In the genomic region with DNA sequence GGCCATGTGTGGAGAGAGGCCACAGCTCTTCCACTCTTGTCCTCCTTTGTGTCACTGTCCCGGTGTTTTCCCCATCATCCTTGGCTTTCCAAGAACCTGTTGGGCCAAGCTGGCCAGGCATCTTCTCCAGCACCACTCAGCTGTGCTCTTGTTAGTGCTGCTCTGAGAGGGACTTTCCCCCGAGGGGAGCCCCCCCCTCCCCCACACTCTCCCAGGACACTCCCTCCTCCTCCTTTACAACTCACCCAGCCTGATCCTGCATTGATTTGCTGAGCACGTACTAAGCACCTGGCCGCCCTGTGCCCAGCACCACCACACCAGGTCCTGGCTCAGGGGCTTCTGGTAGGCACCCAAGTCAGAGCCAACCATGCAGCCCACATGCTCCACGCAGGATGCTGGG, we compare ENCODE assay signal across 21 cellular contexts. TPM values are rescaled to one million over a fixed set of nuclear protein-coding genes. Genes with fewer than 3 reads are reported as not detected.
DNase-seq lines count a peak whose midpoint lies in the region; ATAC-seq, FAIRE-seq and TF ChIP-seq lines count a peak whose summit lies in the region.
"Had no signal": no experiment of that assay in that cellular context is flagged by ENCODE, and none has a peak within 500 bp of the region (broad histone marks: within the 10 kb centered on the region; RNA-seq: fewer than 3 reads in every experiment).

No MANE protein-coding gene starts in this region.

- CTCF ChIA-PET in RWPE1 (lab: Yijun Ruan, JAX): interaction anchor here (0.9 kb wide), 1 partner anchor 45 kb away, joined by 5 read pairs; no protein-coding TSS in a partner anchor

- peak; percentile 11 to 33 for ATAC-seq in activated T-cell treated with anti-CD3 and anti-CD28 coated beads, Interleukin-2, amount 50 U/mL, for 72 hours (replicated peaks in 1 of 2)
- peak; percentile 58 for ATAC-seq in stimulated activated naive CD8-positive, alpha-beta T cell treated with anti-CD3 and anti-CD28 coated beads, Interleukin-15, Interleukin-2, amounts not matched to agents 100 U/mL and 50 U/mL, for 24 hours
- no peak for ATAC-seq in HG02973 (IDR thresholded peaks at IDR 0.05; ENCODE audit: unreplicated experiment)
- ATAC-seq: gastrocnemius medialis had no signal

- H3K27ac ChIP-seq in kidney (ENCODE audit: low read depth in 2 of 2, low read length in 2 of 2) (no peak overlapping the region), RWPE1 (no peak overlapping the region)
- H3K27ac ChIP-seq: coronary artery, epithelial cell of prostate, gastrocnemius medialis, stomach had no signal

- peaks cover 0 to 4% of the 10 kb centered on the region in 2 donors for H3K4me1 ChIP-seq in kidney (ENCODE audit: control insufficient read depth in 1 of 2, insufficient read depth in 1 of 2, low read depth in 1 of 2, low read length in 2 of 2)
- H3K4me1 ChIP-seq: gastrocnemius medialis, stomach had no signal

- no peak for DNase-seq in activated T-cell treated with anti-CD3 and anti-CD28 coated beads, Interleukin-2, amount 50 U/mL, for 72 hours
- DNase-seq in activated T-cell treated with anti-CD3 and anti-CD28 coated beads for 4 hours: no peak
- peak; percentile 20 for DNase-seq in RPMI7951 (ENCODE audit: low read depth)
- peak; percentile 32 for DNase-seq in kidney
- DNase-seq in stimulated activated naive CD8-positive, alpha-beta T cell treated with anti-CD3 and anti-CD28 coated beads, Interleukin-15, Interleukin-2, amounts not matched to agents 100 U/mL and 50 U/mL, for 24 hours: peak; percentile 22
- DNase-seq in RWPE1 (ENCODE audit: low spot score): no peak
- no peak for DNase-seq in NCI-H2107 treated with DMSO at 0.1 percent for 48 hours (lab: John Stamatoyannopoulos, UW; ENCODE audit: unreplicated experiment)
- DNase-seq: CD4-positive, CD25-positive, alpha-beta regulatory T cell; gastrocnemius medialis; MG63; NCI-H1694 treated with DMSO at 0.1 percent for 48 hours; NCI-H446; Right ventricle myocardium superior; stomach had no signal

- H3K9me3 ChIP-seq in kidney (ENCODE audit: control insufficient read depth in 1 of 2, low read length in 2 of 2): no peaks in the 10 kb centered on the region
- H3K9me3 ChIP-seq: gastrocnemius medialis, MG63, stomach had no signal

- intact Hi-C loops in kidney (cut with DNase I): no loop called here

- no peak overlapping the region for H3K9ac ChIP-seq in kidney (ENCODE audit: low read length in 2 of 2)

- no peak for TF ChIP-seq CTCF in kidney (IDR thresholded peaks at IDR 0.05; ENCODE audit: borderline replicate concordance, extremely low read depth, insufficient read depth)
- TF ChIP-seq CTCF in RWPE1 (conservative IDR thresholded peaks at IDR 0.05; ENCODE audit: low read depth): no peak

- POLR2A ChIA-PET in RWPE1 (lab: Yijun Ruan, JAX; ENCODE audit: low non-redundant PET): no interaction called here

- H3K36me3 ChIP-seq in kidney (ENCODE audit: control insufficient read depth in 1 of 2, insufficient read depth in 2 of 2, low read length in 2 of 2): no peaks in the 10 kb centered on the region
- H3K36me3 ChIP-seq: gastrocnemius medialis, MG63, stomach had no signal

- no peak overlapping the region for H3K4me3 Mint-ChIP-seq in activated T-cell treated with anti-CD3 and anti-CD28 coated beads, Interleukin-2, amount 50 U/mL, for 72 hours

- no peak overlapping the region for H3K4me3 ChIP-seq in kidney (ENCODE audit: low read length in 2 of 2)
- H3K4me3 ChIP-seq: coronary artery, gastrocnemius medialis, MG63, stomach had no signal

- H3K27ac Mint-ChIP-seq in activated T-cell treated with anti-CD3 and anti-CD28 coated beads, Interleukin-2, amount 50 U/mL, for 72 hours: no peak overlapping the region

- no peak for FAIRE-seq in kidney (lab: Jason Lieb, UNC)

- peaks cover 18% of the 10 kb centered on the region for H3K4me1 Mint-ChIP-seq in activated T-cell treated with anti-CD3 and anti-CD28 coated beads, Interleukin-2, amount 50 U/mL, for 72 hours (ENCODE audit: low read depth)

- no peaks in the 10 kb centered on the region for H3K36me3 Mint-ChIP-seq in activated T-cell treated with anti-CD3 and anti-CD28 coated beads, Interleukin-2, amount 50 U/mL, for 72 hours (ENCODE audit: insufficient read depth in 2 of 2)
- H3K36me3 Mint-ChIP-seq: CD4-positive, CD25-positive, alpha-beta regulatory T cell had no signal

- peaks cover 13% of the 10 kb centered on the region for H3K27me3 Mint-ChIP-seq in activated T-cell treated with anti-CD3 and anti-CD28 coated beads, Interleukin-2, amount 50 U/mL, for 72 hours (ENCODE audit: low read depth)

- H3K9me3 Mint-ChIP-seq in activated T-cell treated with anti-CD3 and anti-CD28 coated beads, Interleukin-2, amount 50 U/mL, for 72 hours: no peaks in the 10 kb centered on the region

RNA-seq across cellular contexts. Expression of gene TP53AIP1, which starts 13.2 kb away (rescaled TPM):
- under 1 TPM in 1 of 2 donors, not detected in 1; 0.14 TPM for total RNA-seq in activated T-cell treated with anti-CD3 and anti-CD28 coated beads, Interleukin-2, amount 50 U/mL, for 72 hours
- not detected in 2 replicates for total RNA-seq in RPMI7951 (2014; rRNA removed; shearing (Covaris generic))
- total RNA-seq in kidney: 0.82 TPM
- polyA plus RNA-seq in kidney (ENCODE audit: insufficient read depth, low read depth, low replicate concordance): 5.3 TPM
- total RNA-seq: CD4-positive, CD25-positive, alpha-beta regulatory T cell; gastrocnemius medialis; pulmonary artery endothelial cell; Right ventricle myocardium superior; stomach; T-helper 1 cell treated with Interleukin-12 subunit alpha and Interleukin-12 subunit beta and Interleukin-4 antibody, amounts not matched to agents 30 ng/mL and 1 ng/mL, for 36 hours had no signal
- polyA plus RNA-seq: CD4-positive, CD25-positive, alpha-beta regulatory T cell; liver; urinary bladder had no signal

RNA-seq across cellular contexts. Expression of gene KCNJ5, which starts 38.3 kb away (rescaled TPM):
- total RNA-seq in activated T-cell treated with anti-CD3 and anti-CD28 coated beads, Interleukin-2, amount 50 U/mL, for 72 hours: under 1 TPM in 1 of 2 donors, not detected in 1; 0.05 TPM
- total RNA-seq in RPMI7951 (2014; rRNA removed; shearing (Covaris generic)): under 0.01 TPM in 1 of 2 replicates, not detected in the other
- total RNA-seq in kidney: 6.5 TPM
- 5.7 TPM for polyA plus RNA-seq in kidney (ENCODE audit: insufficient read depth, low read depth, low replicate concordance)
- total RNA-seq: CD4-positive, CD25-positive, alpha-beta regulatory T cell; pulmonary artery endothelial cell; T-helper 1 cell treated with Interleukin-12 subunit alpha and Interleukin-12 subunit beta and Interleukin-4 antibody, amounts not matched to agents 30 ng/mL and 1 ng/mL, for 36 hours had no signal
- polyA plus RNA-seq: CD4-positive, CD25-positive, alpha-beta regulatory T cell had no signal

Comparison
In these comparisons a context has a peak if more than half of its experiments do, and no peak if none do; other contexts are left out.
1. DNase-seq: peak in RPMI7951 (single experiment), kidney (single experiment) and stimulated activated naive CD8-positive, alpha-beta T cell treated with anti-CD3 and anti-CD28 coated beads, Interleukin-15, Interleukin-2, amounts not matched to agents 100 U/mL and 50 U/mL, for 24 hours (single experiment); none in activated T-cell treated with anti-CD3 and anti-CD28 coated beads, Interleukin-2, amount 50 U/mL, for 72 hours (0 of 2), activated T-cell treated with anti-CD3 and anti-CD28 coated beads for 4 hours (single experiment), RWPE1 (single experiment) and NCI-H2107 treated with DMSO at 0.1 percent for 48 hours (single experiment).